Comparison of ENCODE assay signal across 1 cellular context in the genomic region with DNA sequence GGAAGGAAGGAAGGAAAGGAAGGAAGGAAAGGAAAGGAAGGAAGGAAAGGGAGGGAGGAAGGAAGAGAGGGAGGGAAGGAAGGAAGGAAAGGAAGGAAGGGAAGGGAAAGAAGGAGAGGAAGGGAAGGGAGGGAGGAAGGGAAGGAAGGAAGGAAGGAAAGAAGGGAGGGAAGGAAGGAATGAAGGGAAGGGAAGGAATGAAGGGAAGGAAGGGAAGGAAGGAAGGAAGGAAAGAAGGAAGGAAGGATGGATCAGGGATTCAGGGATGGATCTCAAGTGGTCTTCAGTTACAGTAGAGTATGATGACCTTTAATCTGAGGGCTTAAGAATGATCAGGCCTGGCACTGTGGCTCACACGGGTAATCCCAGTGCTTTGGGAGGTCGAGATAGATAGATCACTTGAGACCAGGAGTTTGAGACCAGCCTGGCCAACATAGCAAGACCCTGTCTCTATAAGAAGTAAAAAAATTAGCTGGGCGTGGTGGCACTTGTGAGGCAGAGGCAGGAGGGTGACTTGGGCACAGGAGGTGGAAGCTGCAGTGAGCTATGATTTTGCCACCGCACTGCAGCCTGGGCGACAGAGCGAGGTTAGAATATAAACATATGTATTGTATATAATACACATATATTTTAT.
TF ChIP-seq lines count a peak whose summit lies in the region.

No MANE protein-coding gene starts in this region.

TF ChIP-seq in HepG2, 621 proteins besides CTCF, POLR2A, EP300 and RAD21 (continued from another document):
- TF ChIP-seq, protein P1, sequence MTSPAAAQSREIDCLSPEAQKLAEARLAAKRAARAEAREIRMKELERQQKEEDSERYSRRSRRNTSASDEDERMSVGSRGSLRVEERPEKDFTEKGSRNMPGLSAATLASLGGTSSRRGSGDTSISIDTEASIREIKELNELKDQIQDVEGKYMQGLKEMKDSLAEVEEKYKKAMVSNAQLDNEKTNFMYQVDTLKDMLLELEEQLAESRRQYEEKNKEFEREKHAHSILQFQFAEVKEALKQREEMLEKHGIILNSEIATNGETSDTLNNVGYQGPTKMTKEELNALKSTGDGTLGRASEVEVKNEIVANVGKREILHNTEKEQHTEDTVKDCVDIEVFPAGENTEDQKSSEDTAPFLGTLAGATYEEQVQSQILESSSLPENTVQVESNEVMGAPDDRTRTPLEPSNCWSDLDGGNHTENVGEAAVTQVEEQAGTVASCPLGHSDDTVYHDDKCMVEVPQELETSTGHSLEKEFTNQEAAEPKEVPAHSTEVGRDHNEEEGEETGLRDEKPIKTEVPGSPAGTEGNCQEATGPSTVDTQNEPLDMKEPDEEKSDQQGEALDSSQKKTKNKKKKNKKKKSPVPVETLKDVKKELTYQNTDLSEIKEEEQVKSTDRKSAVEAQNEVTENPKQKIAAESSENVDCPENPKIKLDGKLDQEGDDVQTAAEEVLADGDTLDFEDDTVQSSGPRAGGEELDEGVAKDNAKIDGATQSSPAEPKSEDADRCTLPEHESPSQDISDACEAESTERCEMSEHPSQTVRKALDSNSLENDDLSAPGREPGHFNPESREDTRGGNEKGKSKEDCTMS (CRISPR knock-in tag; conservative IDR thresholded peaks at IDR 0.05) = no peak
- TF ChIP-seq ZNF34 (CRISPR knock-in tag; IDR thresholded peaks at IDR 0.05; ENCODE audit: borderline replicate concordance) (no peak), ZC3H13 (CRISPR knock-in tag; IDR thresholded peaks at IDR 0.05) (no peak), NRL (CRISPR knock-in tag; IDR thresholded peaks at IDR 0.05; ENCODE audit: borderline replicate concordance) (no peak), WIZ (CRISPR knock-in tag; IDR thresholded peaks at IDR 0.05) (no peak), MTA1 (CRISPR knock-in tag; IDR thresholded peaks at IDR 0.05; ENCODE audit: borderline replicate concordance) (no peak)
- TF ChIP-seq, protein P2, sequence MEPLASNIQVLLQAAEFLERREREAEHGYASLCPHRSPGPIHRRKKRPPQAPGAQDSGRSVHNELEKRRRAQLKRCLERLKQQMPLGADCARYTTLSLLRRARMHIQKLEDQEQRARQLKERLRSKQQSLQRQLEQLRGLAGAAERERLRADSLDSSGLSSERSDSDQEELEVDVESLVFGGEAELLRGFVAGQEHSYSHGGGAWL (CRISPR knock-in tag; IDR thresholded peaks at IDR 0.05) = no peak
